Comparison of ENCODE assay signal across 30 cellular contexts in genomic region chr1:241675983-241676382, GRCh38. TPM values are rescaled to one million over a fixed set of nuclear protein-coding genes. Genes with fewer than 3 reads are reported as not detected.
DNase-seq lines count a peak whose midpoint lies in the region; ATAC-seq and TF ChIP-seq lines count a peak whose summit lies in the region.
"Had no signal": no experiment of that assay in that cellular context is flagged by ENCODE, and none has a peak within 500 bp of the region (broad histone marks: within the 10 kb centered on the region; RNA-seq: fewer than 3 reads in every experiment).

No MANE protein-coding gene starts in this region.

- no peaks in the 10 kb centered on the region for H3K27me3 ChIP-seq in CD8-positive, alpha-beta T cell (ENCODE audit: insufficient read depth, low read length)
- H3K27me3 ChIP-seq in naive thymus-derived CD4-positive, alpha-beta T cell (ENCODE audit: control insufficient read depth in 2 of 2, insufficient read depth in 2 of 2, low read length in 2 of 2) = no peaks in the 10 kb centered on the region
- H3K27me3 ChIP-seq in prostate gland (replicated peaks; ENCODE audit: insufficient read depth) = no peaks in the 10 kb centered on the region
- H3K27me3 ChIP-seq: ascending aorta, cardiac muscle cell had no signal

- peaks cover 4% of the 10 kb centered on the region for H3K27me3 Mint-ChIP-seq in activated naive CD4-positive, alpha-beta T cell treated with anti-CD3 and anti-CD28 coated beads, Interleukin-2, amount 10 ng/mL, durations not matched to agents 7 days and 5 days
- no peaks in the 10 kb centered on the region for H3K27me3 Mint-ChIP-seq in CD8-positive, alpha-beta T cell (ENCODE audit: low read depth)
- H3K27me3 Mint-ChIP-seq in naive thymus-derived CD4-positive, alpha-beta T cell = peaks cover 0 to 7% (median 0%) of the 10 kb centered on the region in 5 donors

- peaks cover 24% of the 10 kb centered on the region for H3K4me1 Mint-ChIP-seq in activated naive CD4-positive, alpha-beta T cell treated with anti-CD3 and anti-CD28 coated beads, Interleukin-2, amount 10 ng/mL, durations not matched to agents 7 days and 5 days
- H3K4me1 Mint-ChIP-seq in CD8-positive, alpha-beta T cell (ENCODE audit: low read depth) = peaks cover 21% of the 10 kb centered on the region
- peaks cover 4 to 30% (median 20%) of the 10 kb centered on the region in 7 donors for H3K4me1 Mint-ChIP-seq in naive thymus-derived CD4-positive, alpha-beta T cell
- H3K4me1 Mint-ChIP-seq: GM23338 had no signal

- H3K4me3 ChIP-seq in CD8-positive, alpha-beta T cell (ENCODE audit: low read depth, low read length) = no peak overlapping the region
- H3K4me3 ChIP-seq in OCI-LY7 (ENCODE audit: low read depth, low read length, poor library complexity, severe bottlenecking) = no peak overlapping the region
- H3K4me3 ChIP-seq in naive thymus-derived CD4-positive, alpha-beta T cell (ENCODE audit: low read length) = no peak overlapping the region
- no peak overlapping the region for H3K4me3 ChIP-seq in prostate gland
- H3K4me3 ChIP-seq: ascending aorta, cardiac muscle cell, GM12878, GM23338, left ventricle myocardium inferior had no signal

- intact Hi-C loops in CD8-positive, alpha-beta T cell (cut with DNase I, micrococcal nuclease) = loop anchor here (2.0 to 5.0 kb wide), 5 partner anchors 34 to 171 kb away; partner anchors contain the start of genes CHML (in 1 of the 2), EXO1 (in 1 of the 2) and OPN3 (in 1 of the 2)
- intact Hi-C loops in OCI-LY7 (cut with micrococcal nuclease; ENCODE audit: unreplicated experiment) = no loop called here
- intact Hi-C loops in naive thymus-derived CD4-positive, alpha-beta T cell (cut with micrococcal nuclease) = loop anchor here in 1 of 2 donors (2.0 to 5.0 kb wide), 4 partner anchors 61 to 125 kb away; no protein-coding TSS in a partner anchor
- intact Hi-C loops in prostate gland (cut with DNase I) = no loop called here

- H2AFZ ChIP-seq in OCI-LY7 (ENCODE audit: low read length) = peak overlapping the region; percentile 83
- H2AFZ ChIP-seq: GM23338 had no signal

- H3K9me3 ChIP-seq in CD8-positive, alpha-beta T cell (ENCODE audit: low read length) = no peaks in the 10 kb centered on the region
- H3K9me3 ChIP-seq in OCI-LY7 (ENCODE audit: low read length) (0 out of 2 replicates have a peak, but pooled peaks cover 6% of the 10 kb centered on the region), prostate gland (no peaks in the 10 kb centered on the region)
- no peaks in the 10 kb centered on the region for H3K9me3 ChIP-seq in naive thymus-derived CD4-positive, alpha-beta T cell (ENCODE audit: control insufficient read depth in 2 of 3, low read length in 3 of 3)
- H3K9me3 ChIP-seq: ascending aorta, left ventricle myocardium inferior had no signal

- peak overlapping the region; percentile 55 for H3K27ac Mint-ChIP-seq in activated naive CD4-positive, alpha-beta T cell treated with anti-CD3 and anti-CD28 coated beads, Interleukin-2, amount 10 ng/mL, durations not matched to agents 7 days and 5 days
- peak overlapping the region; percentile 42 for H3K27ac Mint-ChIP-seq in CD8-positive, alpha-beta T cell
- H3K27ac Mint-ChIP-seq in naive thymus-derived CD4-positive, alpha-beta T cell = peak overlapping the region in 8 of 9 donors; percentile 55 to 96 (median 89)
- H3K27ac Mint-ChIP-seq: activated CD4-positive, alpha-beta memory T cell treated with anti-CD3 and anti-CD28 coated beads, Interleukin-2, amount 10 ng/mL, durations not matched to agents 7 days and 5 days; GM23338; type B pancreatic cell had no signal

- no peak for DNase-seq in activated naive CD4-positive, alpha-beta T cell treated with anti-CD3 and anti-CD28 coated beads, Interleukin-2, amount 10 ng/mL, durations not matched to agents 7 days and 5 days
- DNase-seq in activated naive CD4-positive, alpha-beta T cell treated with Interleukin-2 at 50 U/mL for 16 hours = no peak
- no peak for DNase-seq in CD8-positive, alpha-beta T cell
- peak; percentile 28 for DNase-seq in OCI-LY7 (ENCODE audit: low spot score)
- DNase-seq in naive thymus-derived CD4-positive, alpha-beta T cell = peak in 1 of 9 donors; percentile 2
- DNase-seq in prostate gland (ENCODE audit: low spot score) = no peak
- DNase-seq in DMS79 treated with DMSO at 0.1 percent for 48 hours (lab: John Stamatoyannopoulos, UW) = no peak
- DNase-seq: activated CD4-positive, alpha-beta memory T cell treated with anti-CD3 and anti-CD28 coated beads, Interleukin-2, amount 10 ng/mL, durations not matched to agents 7 days and 5 days; C1 segment of cervical spinal cord; cortex of kidney; effector memory CD8-positive, alpha-beta T cell; erythroblast; glutamatergic neuron; Karpas-422; left ventricle myocardium inferior; NCI-H146; NCI-H2107; NCI-H446 treated with DMSO at 0.1 percent for 48 hours; nucleus accumbens; PC-3; substantia nigra; T1000 had no signal

- H3K4me2 ChIP-seq in OCI-LY7 (ENCODE audit: low read length) = peak overlapping the region; percentile 59
- H3K4me2 ChIP-seq: GM23338 had no signal

- TF ChIP-seq CTCF in CD8-positive, alpha-beta T cell (IDR thresholded peaks at IDR 0.05) = no peak
- TF ChIP-seq CTCF in OCI-LY7 (conservative IDR thresholded peaks at IDR 0.05; ENCODE audit: low read length) = no peak
- no peak for TF ChIP-seq CTCF in prostate gland (IDR thresholded peaks at IDR 0.05)

- H3K4me3 Mint-ChIP-seq in activated naive CD4-positive, alpha-beta T cell treated with anti-CD3 and anti-CD28 coated beads, Interleukin-2, amount 10 ng/mL, durations not matched to agents 7 days and 5 days = no peak overlapping the region
- H3K4me3 Mint-ChIP-seq in CD8-positive, alpha-beta T cell = no peak overlapping the region
- H3K4me3 Mint-ChIP-seq in naive thymus-derived CD4-positive, alpha-beta T cell = peak overlapping the region in 5 of 10 donors; percentile 21 to 88 (median 61)
- H3K4me3 Mint-ChIP-seq: activated CD4-positive, alpha-beta memory T cell treated with anti-CD3 and anti-CD28 coated beads, Interleukin-2, amount 10 ng/mL, durations not matched to agents 7 days and 5 days; GM23338; type B pancreatic cell had no signal

- peaks cover 25% of the 10 kb centered on the region for H3K4me1 ChIP-seq in CD8-positive, alpha-beta T cell (ENCODE audit: insufficient read depth, low read length)
- H3K4me1 ChIP-seq in OCI-LY7 (ENCODE audit: insufficient read depth, low read length, poor library complexity, severe bottlenecking) = peaks cover 34% of the 10 kb centered on the region
- peaks cover 8 to 21% of the 10 kb centered on the region in 2 donors for H3K4me1 ChIP-seq in naive thymus-derived CD4-positive, alpha-beta T cell (ENCODE audit: control insufficient read depth in 2 of 2, insufficient read depth in 2 of 2, low read length in 2 of 2)
- H3K4me1 ChIP-seq in prostate gland (replicated peaks) = no peaks in the 10 kb centered on the region
- H3K4me1 ChIP-seq: ascending aorta, left ventricle myocardium inferior had no signal

- H3K36me3 ChIP-seq in CD8-positive, alpha-beta T cell (ENCODE audit: insufficient read depth, low read length) = no peaks in the 10 kb centered on the region
- H3K36me3 ChIP-seq in OCI-LY7 (ENCODE audit: insufficient read depth, low read length) (no peaks in the 10 kb centered on the region), prostate gland (no peaks in the 10 kb centered on the region)
- H3K36me3 ChIP-seq in naive thymus-derived CD4-positive, alpha-beta T cell (ENCODE audit: control insufficient read depth in 2 of 3, insufficient read depth in 3 of 3, low read length in 3 of 3) = no peaks in the 10 kb centered on the region
- H3K36me3 ChIP-seq: ascending aorta, cardiac muscle cell, left ventricle myocardium inferior had no signal

- CTCF ChIA-PET in activated naive CD4-positive, alpha-beta T cell treated with anti-CD3 and anti-CD28 coated beads, Interleukin-2, amount 10 ng/mL, durations not matched to agents 7 days and 5 days (lab: Charles Lee) = no interaction called here
- CTCF ChIA-PET in CD8-positive, alpha-beta T cell (lab: Charles Lee) = no interaction called here
- CTCF ChIA-PET in OCI-LY7 (lab: Charles Lee; ENCODE audit: unreplicated experiment) = no interaction called here
- CTCF ChIA-PET in naive thymus-derived CD4-positive, alpha-beta T cell (lab: Charles Lee) = no interaction called here

- TF ChIP-seq POLR2A in prostate gland (IDR thresholded peaks at IDR 0.05) = no peak

- POLR2A ChIA-PET in CD8-positive, alpha-beta T cell (lab: Charles Lee) = interaction anchor here (0.9 kb wide), 1 partner anchor 30 kb away, joined by 3 read pairs; no protein-coding TSS in a partner anchor
- POLR2A ChIA-PET in OCI-LY7 (lab: Charles Lee) = interaction anchor here (1.1 to 1.8 kb wide), 6 partner anchors 10 to 67 kb away, joined by 3 to 7 read pairs (median 5); no protein-coding TSS in a partner anchor
- POLR2A ChIA-PET in naive thymus-derived CD4-positive, alpha-beta T cell (lab: Charles Lee) = interaction anchor here (0.9 to 1.3 kb wide), 2 partner anchors 46 to 126 kb away, joined by 3 to 7 read pairs; no protein-coding TSS in a partner anchor

- ATAC-seq in CD8-positive, alpha-beta T cell = no peak
- ATAC-seq in naive thymus-derived CD4-positive, alpha-beta T cell = no peak
- ATAC-seq: effector memory CD8-positive, alpha-beta T cell; GM12878; GM23338; PC-3; Right ventricle myocardium inferior had no signal

- peaks cover 4% of the 10 kb centered on the region for H3K9me3 Mint-ChIP-seq in activated naive CD4-positive, alpha-beta T cell treated with anti-CD3 and anti-CD28 coated beads, Interleukin-2, amount 10 ng/mL, durations not matched to agents 7 days and 5 days
- H3K9me3 Mint-ChIP-seq in CD8-positive, alpha-beta T cell = no peaks in the 10 kb centered on the region
- H3K9me3 Mint-ChIP-seq in naive thymus-derived CD4-positive, alpha-beta T cell = peaks cover 0 to 3% (median 0%) of the 10 kb centered on the region in 11 donors
- H3K9me3 Mint-ChIP-seq: activated CD4-positive, alpha-beta memory T cell treated with anti-CD3 and anti-CD28 coated beads, Interleukin-2, amount 10 ng/mL, durations not matched to agents 7 days and 5 days; effector memory CD8-positive, alpha-beta T cell; GM23338; type B pancreatic cell had no signal

- 47% methylated on average over 4 of the region's 4 CpGs for whole genome bisulfite sequencing in prostate gland

- no peaks in the 10 kb centered on the region for H3K79me2 ChIP-seq in OCI-LY7 (ENCODE audit: insufficient read depth, low read depth, low read length)

- H3K36me3 Mint-ChIP-seq in activated naive CD4-positive, alpha-beta T cell treated with anti-CD3 and anti-CD28 coated beads, Interleukin-2, amount 10 ng/mL, durations not matched to agents 7 days and 5 days = no peaks in the 10 kb centered on the region
- no peaks in the 10 kb centered on the region for H3K36me3 Mint-ChIP-seq in CD8-positive, alpha-beta T cell
- peaks cover 0 to 5% (median 4%) of the 10 kb centered on the region in 5 donors for H3K36me3 Mint-ChIP-seq in naive thymus-derived CD4-positive, alpha-beta T cell
- H3K36me3 Mint-ChIP-seq: type B pancreatic cell had no signal

- no peaks in the 10 kb centered on the region for H3K9me2 ChIP-seq in OCI-LY7 (ENCODE audit: insufficient read depth, low read length)

- no peak overlapping the region for H3K27ac ChIP-seq in CD8-positive, alpha-beta T cell (ENCODE audit: low read depth, low read length)
- H3K27ac ChIP-seq in OCI-LY7 (ENCODE audit: low read depth, low read length, poor library complexity, severe bottlenecking) (peak overlapping the region; percentile 80), prostate gland (no peak overlapping the region)
- H3K27ac ChIP-seq in naive thymus-derived CD4-positive, alpha-beta T cell (ENCODE audit: low read depth, low read length) = no peak overlapping the region
- H3K27ac ChIP-seq: ascending aorta, cardiac muscle cell, HL-60, left ventricle myocardium inferior had no signal

- H4K20me1 ChIP-seq in OCI-LY7 (ENCODE audit: insufficient read depth, low read length) = no peaks in the 10 kb centered on the region

- BruUV-seq in OCI-LY7 (replicated peaks; lab: Mats Ljungman, UMichigan) = no TSS peak

RNA-seq across cellular contexts. Expression of gene WDR64, which starts 23.9 kb away (rescaled TPM):
- total RNA-seq in CD8-positive, alpha-beta T cell = under 1 TPM in 1 of 2 experiments, not detected in 1; 0.14 TPM
- total RNA-seq in OCI-LY7 (2014; rRNA removed; shearing (Covaris generic)) = not detected in 2 replicates
- total RNA-seq in OCI-LY7 (2022) (not detected in 2 replicates), prostate gland (under 1 TPM in 1 of 2 donors, not detected in 1; 0.91 TPM)
- total RNA-seq in naive thymus-derived CD4-positive, alpha-beta T cell = under 1 TPM; 0.24 to 0.66 (median 0.49) TPM
- under 1 TPM; 0.22 to 0.29 TPM for polyA plus RNA-seq in naive thymus-derived CD4-positive, alpha-beta T cell
- total RNA-seq: ascending aorta, cardiac muscle cell, GM12878, GM23338, left ventricle myocardium inferior, PC-3, pulmonary artery endothelial cell, Right ventricle myocardium inferior had no signal
- polyA plus RNA-seq: cardiac muscle cell, GM23338 had no signal

RNA-seq across cellular contexts. Expression of gene CHML, which starts 35.8 kb away (rescaled TPM):
- total RNA-seq in CD8-positive, alpha-beta T cell = 1 to 10 TPM; 8.3 to 8.8 TPM
- total RNA-seq in OCI-LY7 (2014; rRNA removed; shearing (Covaris generic)) = 19.2 and 22.6 TPM in 2 replicates
- total RNA-seq in OCI-LY7 (2022) (10.7 and 10.8 TPM in 2 replicates), prostate gland (10 to 100 TPM in 1 of 2 donors, 1 to 10 TPM in 1; 3.0 to 18.9 TPM)
- total RNA-seq in naive thymus-derived CD4-positive, alpha-beta T cell = 10 to 100 TPM; 11.4 to 18.3 (median 14.0) TPM
- 1 to 10 TPM; 6.6 to 6.8 TPM for polyA plus RNA-seq in naive thymus-derived CD4-positive, alpha-beta T cell

RNA-seq across cellular contexts. Expression of gene OPN3, which starts 35.8 kb away (rescaled TPM):
- total RNA-seq in CD8-positive, alpha-beta T cell = 1 to 10 TPM; 1.2 to 1.4 TPM
- 18.9 and 19.8 TPM in 2 replicates for total RNA-seq in OCI-LY7 (2014; rRNA removed; shearing (Covaris generic))
- total RNA-seq in OCI-LY7 (2022) (10.7 and 14.3 TPM in 2 replicates), prostate gland (10 to 100 TPM; 12.3 to 32.8 TPM)
- total RNA-seq in naive thymus-derived CD4-positive, alpha-beta T cell = 10 to 100 TPM in 3 of 5 experiments, 1 to 10 TPM in 2; 3.6 to 11.5 (median 10.4) TPM
- 10 to 100 TPM; 25.0 to 32.7 TPM for polyA plus RNA-seq in naive thymus-derived CD4-positive, alpha-beta T cell

Comparison
In these comparisons a context has a peak if more than half of its experiments do, and no peak if none do; other contexts are left out.
1. intact Hi-C loops: an anchor here in CD8-positive, alpha-beta T cell (2.0 to 5.0 kb wide); none called in OCI-LY7 and prostate gland.